ENCODE assay signal across 18 cellular contexts in genomic region chr7:116198748-116199410, GRCh38. TPM values are rescaled to one million over a fixed set of nuclear protein-coding genes. Genes with fewer than 3 reads are reported as not detected.
DNase-seq lines count a peak whose midpoint lies in the region; TF ChIP-seq lines count a peak whose summit lies in the region.
"Had no signal": no experiment of that assay in that cellular context is flagged by ENCODE, and none has a peak within 500 bp of the region (broad histone marks: within the 10 kb centered on the region; RNA-seq: fewer than 3 reads in every experiment).

No MANE protein-coding gene starts in this region.

- H3K36me3 ChIP-seq in adipocyte (ENCODE audit: control insufficient read depth, insufficient read depth, low read length, severe bottlenecking) (no peaks in the 10 kb centered on the region), smooth muscle cell (ENCODE audit: low read depth) (no peaks in the 10 kb centered on the region), tibial nerve (no peaks in the 10 kb centered on the region)
- H3K36me3 ChIP-seq: BLaER1, HAP-1 had no signal

- no peak overlapping the region for H3K4ac ChIP-seq in H9 (ENCODE audit: low read depth, low read length)

- H2BK120ac ChIP-seq in H9 (ENCODE audit: low read depth, low read length, poor library complexity, severe bottlenecking), result no peak overlapping the region

- peak; percentile 51 for DNase-seq in EL
- DNase-seq in adipocyte (ENCODE audit: low read depth), result peak; percentile 55
- DNase-seq in epithelial cell of esophagus (ENCODE audit: low read depth), result peak; percentile 75
- DNase-seq in smooth muscle cell (lab: John Stamatoyannopoulos, UW; ENCODE audit: unreplicated experiment), result no peak
- DNase-seq in NCI-H1417 treated with DMSO at 0.1 percent for 48 hours (lab: John Stamatoyannopoulos, UW), result no peak
- DNase-seq in tibial nerve (ENCODE audit: low spot score in 2 of 2), result no peak
- no peak for DNase-seq in H9
- DNase-seq: 8988T; AML-193; Caco-2; CD8-positive, alpha-beta memory T cell; DND-41; GOT3; KG1 had no signal

- WGBS in smooth muscle cell (ENCODE audit: low lambda C conversion rate), result 67% methylated on average over 5 of the region's 5 CpGs
- 91 to 94% methylated on average over 5 of the region's 5 CpGs for WGBS in tibial nerve, 2 donors
- WGBS in H9 (ENCODE audit: extremely low coverage, insufficient read length, low lambda C conversion rate), result no CpG with 5 or more reads among the region's 5 CpGs

- H3K79me1 ChIP-seq in H9 (ENCODE audit: insufficient read depth, low read depth, low read length, poor library complexity, severe bottlenecking), result no peaks in the 10 kb centered on the region

- no peaks in the 10 kb centered on the region for H3K27me3 Mint-ChIP-seq in H9 (ENCODE audit: low read depth)

- no peak overlapping the region for H4K8ac ChIP-seq in H9 (replicated peaks; ENCODE audit: insufficient read length, low read depth, low read length)

- no peak for TF ChIP-seq EP300 in tibial nerve (IDR thresholded peaks at IDR 0.05)

- H3K4me3 Mint-ChIP-seq in H9, result no peak overlapping the region
- H3K4me3 Mint-ChIP-seq: CD8-positive, alpha-beta memory T cell had no signal

- no peak overlapping the region for H3K14ac ChIP-seq in H9 (ENCODE audit: insufficient read depth, low read length)

- no peak overlapping the region for H3K18ac ChIP-seq in H9 (ENCODE audit: insufficient read length, low read depth, low read length)

- H2AK5ac ChIP-seq in H9 (ENCODE audit: insufficient read length, low read length), result no peak overlapping the region

- H4K91ac ChIP-seq in H9 (ENCODE audit: insufficient read length, low read depth, low read length), result no peak overlapping the region

- TF ChIP-seq CTCF in epithelial cell of esophagus (IDR thresholded peaks at IDR 0.05; ENCODE audit: insufficient read depth, low read depth, low read length, missing control alignments), result no peak
- no peak for TF ChIP-seq CTCF in smooth muscle cell (IDR thresholded peaks at IDR 0.05; ENCODE audit: borderline replicate concordance, insufficient read depth, poor library complexity, severe bottlenecking)
- TF ChIP-seq CTCF in tibial nerve (IDR thresholded peaks at IDR 0.05), result no peak
- TF ChIP-seq CTCF in H9 (conservative IDR thresholded peaks at IDR 0.05), result no peak

- H2AFZ ChIP-seq in smooth muscle cell (ENCODE audit: low read depth) (no peak overlapping the region), H9 (ENCODE audit: low read length) (no peak overlapping the region)

- no peaks in the 10 kb centered on the region for H3F3A ChIP-seq in smooth muscle cell (ENCODE audit: low read depth)

- no peaks in the 10 kb centered on the region for H3K27me3 ChIP-seq in adipocyte (replicated peaks; ENCODE audit: control insufficient read depth, insufficient read depth, low read length)
- H3K27me3 ChIP-seq in smooth muscle cell (ENCODE audit: low read depth), result no peaks in the 10 kb centered on the region
- H3K27me3 ChIP-seq in tibial nerve, result no peaks in the 10 kb centered on the region
- no peaks in the 10 kb centered on the region for H3K27me3 ChIP-seq in H9 (ENCODE audit: insufficient read depth, low read length)
- H3K27me3 ChIP-seq: BLaER1 had no signal

- H4K20me1 ChIP-seq in smooth muscle cell (ENCODE audit: low read depth) (no peaks in the 10 kb centered on the region), H9 (ENCODE audit: control insufficient read depth, insufficient read depth, insufficient read length) (no peaks in the 10 kb centered on the region)
- H4K20me1 ChIP-seq: BLaER1 had no signal

- no peak overlapping the region for H4K5ac ChIP-seq in H9 (ENCODE audit: insufficient read length, low read depth, low read length)

- no peak overlapping the region for H2BK20ac ChIP-seq in H9 (ENCODE audit: low read depth, low read length, poor library complexity, severe bottlenecking)

- H3K27ac Mint-ChIP-seq in H9, result no peak overlapping the region
- H3K27ac Mint-ChIP-seq: CD8-positive, alpha-beta memory T cell had no signal

- H3K23me2 ChIP-seq in H9 (ENCODE audit: insufficient read length, low read depth, low read length, poor library complexity, severe bottlenecking), result no peaks in the 10 kb centered on the region

- H2BK15ac ChIP-seq in H9 (ENCODE audit: low read depth, low read length), result no peak overlapping the region

- H3T11ph ChIP-seq in H9 (ENCODE audit: low read length), result no peak overlapping the region

- H3K4me2 ChIP-seq in smooth muscle cell (no peak overlapping the region), H9 (ENCODE audit: insufficient read depth, insufficient read length, low read length) (no peak overlapping the region)
- H3K4me2 ChIP-seq: BLaER1 had no signal

- no peak overlapping the region for H2BK12ac ChIP-seq in H9 (ENCODE audit: insufficient read length, low read depth, low read length)

- H3K9me3 ChIP-seq in adipocyte (ENCODE audit: control insufficient read depth, low read length) (no peaks in the 10 kb centered on the region), smooth muscle cell (replicated peaks; ENCODE audit: low read depth) (no peaks in the 10 kb centered on the region), tibial nerve (no peaks in the 10 kb centered on the region), H9 (ENCODE audit: control insufficient read depth, low read depth, low read length) (no peaks in the 10 kb centered on the region)
- H3K9me3 ChIP-seq: BLaER1, Caco-2, HAP-1 had no signal

- no peaks in the 10 kb centered on the region for H3K4me1 Mint-ChIP-seq in H9
- H3K4me1 Mint-ChIP-seq: CD8-positive, alpha-beta memory T cell had no signal

- no peak overlapping the region for H3K4me3 ChIP-seq in adipocyte (ENCODE audit: low read length)
- no peak overlapping the region for H3K4me3 ChIP-seq in epithelial cell of esophagus (ENCODE audit: low read length)
- H3K4me3 ChIP-seq in smooth muscle cell, result no peak overlapping the region
- no peak overlapping the region for H3K4me3 ChIP-seq in tibial nerve
- H3K4me3 ChIP-seq: BLaER1, GM12878, HAP-1 had no signal

- no peaks in the 10 kb centered on the region for H3K79me2 ChIP-seq in smooth muscle cell (ENCODE audit: low read depth)
- no peaks in the 10 kb centered on the region for H3K79me2 ChIP-seq in H9 (ENCODE audit: insufficient read depth, low read length)

- H3K56ac ChIP-seq in H9 (ENCODE audit: insufficient read length, low read depth, low read length), result no peak overlapping the region

- no peaks in the 10 kb centered on the region for H3K36me3 Mint-ChIP-seq in H9 (ENCODE audit: insufficient read depth in 1 of 3, low read depth in 3 of 3)
- H3K36me3 Mint-ChIP-seq: CD8-positive, alpha-beta memory T cell had no signal

- no peak for TF ChIP-seq POLR2A in tibial nerve (IDR thresholded peaks at IDR 0.05)

- H3K23ac ChIP-seq in H9 (ENCODE audit: insufficient read length, low read depth, low read length), result no peak overlapping the region

- no peak overlapping the region for H3K9ac ChIP-seq in adipocyte (ENCODE audit: low read length)
- no peak overlapping the region for H3K9ac ChIP-seq in smooth muscle cell (ENCODE audit: low read depth)
- H3K9ac ChIP-seq in H9 (ENCODE audit: extremely low read depth, insufficient read length, low read length), result no peak overlapping the region
- H3K9ac ChIP-seq: BLaER1 had no signal

- peak overlapping the region; percentile 13 for H3K27ac ChIP-seq in smooth muscle cell (ENCODE audit: low read depth)
- no peak overlapping the region for H3K27ac ChIP-seq in tibial nerve
- H3K27ac ChIP-seq in H9 (ENCODE audit: insufficient read length, low read depth, low read length), result no peak overlapping the region
- H3K27ac ChIP-seq: BLaER1 had no signal

- H3K4me1 ChIP-seq in adipocyte (ENCODE audit: control insufficient read depth, insufficient read depth, low read length), result peaks cover 4% of the 10 kb centered on the region
- no peaks in the 10 kb centered on the region for H3K4me1 ChIP-seq in smooth muscle cell (ENCODE audit: low read depth)
- no peaks in the 10 kb centered on the region for H3K4me1 ChIP-seq in tibial nerve
- no peaks in the 10 kb centered on the region for H3K4me1 ChIP-seq in H9 (ENCODE audit: insufficient read depth, low read length)
- H3K4me1 ChIP-seq: HAP-1 had no signal

- no peak overlapping the region for H2BK5ac ChIP-seq in H9 (ENCODE audit: insufficient read length, low read length)

- H3K9me3 Mint-ChIP-seq in H9, result no peaks in the 10 kb centered on the region
- H3K9me3 Mint-ChIP-seq: CD8-positive, alpha-beta memory T cell had no signal

RNA-seq across cellular contexts. Expression of gene TES, which starts 11.5 kb away (rescaled TPM):
- total RNA-seq in smooth muscle cell, result 149 and 167 TPM in 2 replicates
- 74.6 and 107 TPM in 2 replicates for polyA plus RNA-seq in smooth muscle cell
- 10 to 100 TPM; 18.6 to 28.3 (median 24.2) TPM for total RNA-seq in tibial nerve
- total RNA-seq in H9 (2021), result 28.2 and 30.9 TPM in 2 replicates
- total RNA-seq: G401 had no signal

Comparison
In these comparisons a context has a peak if more than half of its experiments do, and no peak if none do; other contexts are left out.
1. DNase-seq: peak in EL (single experiment), adipocyte (single experiment) and epithelial cell of esophagus (single experiment); none in smooth muscle cell (single experiment), NCI-H1417 treated with DMSO at 0.1 percent for 48 hours (single experiment), tibial nerve (0 of 2) and H9 (single experiment).